ENCODE assay signal across 8 cellular contexts in the genomic region with DNA sequence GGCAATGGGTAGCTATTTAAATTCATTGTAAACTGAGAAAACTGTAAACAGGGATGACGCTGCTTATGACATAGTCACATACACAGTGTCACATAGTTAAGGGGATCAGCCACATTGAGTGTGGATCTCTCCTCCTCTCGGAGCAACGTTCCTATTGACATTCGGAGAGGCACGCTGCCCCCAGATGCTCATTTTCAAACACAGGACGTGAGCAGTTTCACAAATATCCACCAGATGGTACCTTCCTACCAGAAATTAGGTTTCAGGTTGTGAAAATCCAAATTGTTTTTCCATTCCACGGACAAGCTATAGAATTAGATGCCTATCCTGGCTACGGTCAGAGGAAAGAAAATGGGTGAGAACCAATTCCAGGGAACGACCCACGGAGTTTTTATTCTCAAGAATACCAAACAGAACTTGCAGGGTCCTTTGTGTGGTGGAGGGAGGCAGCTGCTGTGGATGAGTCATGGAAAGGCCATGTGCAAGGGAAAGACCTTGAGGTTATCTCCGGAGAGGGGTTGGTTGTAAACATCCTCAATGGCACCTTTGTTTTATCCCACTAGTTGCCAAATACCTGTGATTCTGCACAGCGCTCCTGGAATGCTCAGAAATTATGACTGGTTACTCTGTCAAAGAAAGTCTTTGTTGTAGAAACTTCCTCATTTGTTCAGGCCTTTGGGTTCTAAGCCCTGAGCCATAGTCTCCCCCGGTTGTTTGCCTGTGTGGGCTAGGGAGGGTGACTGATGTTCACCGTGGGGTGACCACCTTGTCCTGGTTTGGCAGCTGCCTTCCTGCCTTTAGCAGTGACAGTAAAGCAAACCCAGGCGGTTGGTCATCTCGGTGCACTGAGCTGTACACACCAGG.
DNase-seq lines count a peak whose midpoint lies in the region; ATAC-seq and TF ChIP-seq lines count a peak whose summit lies in the region.

No MANE protein-coding gene starts in this region.

- H3K4me3 Mint-ChIP-seq in activated naive CD8-positive, alpha-beta T cell treated with anti-CD3 and anti-CD28 coated beads, Interleukin-2, amount 50 U/mL, for 24 hours = no peak overlapping the region

- H3K27ac Mint-ChIP-seq in activated naive CD8-positive, alpha-beta T cell treated with anti-CD3 and anti-CD28 coated beads, Interleukin-2, amount 50 U/mL, for 24 hours = peak overlapping the region; percentile 18

- no peaks in the 10 kb centered on the region for H3K9me3 Mint-ChIP-seq in activated naive CD8-positive, alpha-beta T cell treated with anti-CD3 and anti-CD28 coated beads, Interleukin-2, amount 50 U/mL, for 24 hours

- peak; percentile 38; the same call in 1 of the 2 replicates for TF ChIP-seq CTCF in LNCaP clone FGC (IDR thresholded peaks at IDR 0.05; ENCODE audit: control insufficient read depth, extremely low read depth, insufficient read depth)

- no peaks in the 10 kb centered on the region for H3K27me3 Mint-ChIP-seq in activated naive CD8-positive, alpha-beta T cell treated with anti-CD3 and anti-CD28 coated beads, Interleukin-2, amount 50 U/mL, for 24 hours

- H3K4me3 ChIP-seq in LNCaP clone FGC (ENCODE audit: low read depth, low read length) = no peak overlapping the region

- peak; percentile 58 for ATAC-seq in activated naive CD8-positive, alpha-beta T cell treated with anti-CD3 and anti-CD28 coated beads, Interleukin-2, amount 50 U/mL, for 24 hours

- DNase-seq in COR-L47 (lab: John Stamatoyannopoulos, UW) (peak; percentile 37), LNCaP clone FGC (ENCODE audit: low read depth) (no peak), left kidney (ENCODE audit: low read depth, low spot score) (peak; percentile 45), NCI-H226 (no peak), NCI-H187 (lab: John Stamatoyannopoulos, UW) (no peak)
- no peak for DNase-seq in activated naive CD8-positive, alpha-beta T cell treated with anti-CD3 and anti-CD28 coated beads, Interleukin-2, amount 50 U/mL, for 24 hours
- no peak for DNase-seq in stimulated activated CD4-positive, alpha-beta T cell treated with anti-CD3 and anti-CD28 coated beads, Interleukin-12 subunit alpha, Interleukin-12 subunit beta, amount 100 ng/mL, for 4 hours
- no peak for DNase-seq in stimulated activated CD4-positive, alpha-beta T cell treated with anti-CD3 and anti-CD28 coated beads, Interleukin-4, amount 100 ng/mL, for 24 hours

- H3K4me1 Mint-ChIP-seq in activated naive CD8-positive, alpha-beta T cell treated with anti-CD3 and anti-CD28 coated beads, Interleukin-2, amount 50 U/mL, for 24 hours = peaks cover 4% of the 10 kb centered on the region

- H3K36me3 Mint-ChIP-seq in activated naive CD8-positive, alpha-beta T cell treated with anti-CD3 and anti-CD28 coated beads, Interleukin-2, amount 50 U/mL, for 24 hours (ENCODE audit: low read depth) = peaks cover 14% of the 10 kb centered on the region

Comparison
In these comparisons a context has a peak if more than half of its experiments do, and no peak if none do; other contexts are left out.
1. DNase-seq: peak in COR-L47 (single experiment) and left kidney (single experiment); none in LNCaP clone FGC (single experiment), activated naive CD8-positive, alpha-beta T cell treated with anti-CD3 and anti-CD28 coated beads, Interleukin-2, amount 50 U/mL, for 24 hours (single experiment), stimulated activated CD4-positive, alpha-beta T cell treated with anti-CD3 and anti-CD28 coated beads, Interleukin-12 subunit alpha, Interleukin-12 subunit beta, amount 100 ng/mL, for 4 hours (single experiment), NCI-H226 (single experiment), NCI-H187 (0 of 2) and stimulated activated CD4-positive, alpha-beta T cell treated with anti-CD3 and anti-CD28 coated beads, Interleukin-4, amount 100 ng/mL, for 24 hours (single experiment).